Comparison of ENCODE assay signal across 13 cellular contexts in the genomic region with DNA sequence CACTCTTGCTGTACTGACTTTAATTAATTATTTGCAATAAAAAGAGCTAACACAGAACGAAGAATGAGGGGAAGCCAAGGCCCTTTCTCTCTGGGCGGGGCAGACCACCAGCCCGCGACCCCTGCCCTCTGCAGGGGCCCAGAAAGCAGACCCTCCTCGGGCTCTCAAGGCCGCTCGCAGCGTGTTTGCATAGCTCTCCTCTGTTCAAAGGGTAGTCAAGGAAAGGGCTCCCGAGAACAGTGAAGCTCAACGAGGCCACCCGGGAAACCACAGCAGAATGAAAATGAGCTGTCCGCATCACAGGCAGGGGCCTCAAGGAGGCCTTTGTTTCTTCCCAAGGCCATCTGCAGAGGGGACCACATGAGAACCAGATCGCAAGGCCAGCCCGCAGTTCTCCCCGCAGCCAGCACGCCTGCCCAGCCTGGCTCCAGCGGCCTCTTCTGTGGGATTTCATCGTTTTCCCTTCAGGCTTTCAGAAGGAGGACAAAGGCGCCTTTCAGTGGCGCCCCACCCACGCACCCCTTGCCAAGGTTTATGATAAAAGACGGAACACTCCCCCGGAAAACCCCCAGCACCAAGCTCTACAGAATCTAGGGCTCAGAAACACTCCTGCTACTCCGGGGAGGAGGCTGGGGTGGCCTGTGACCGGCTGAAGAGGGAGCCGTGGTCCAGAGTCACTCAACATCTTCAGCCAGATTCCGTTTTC. TPM values are rescaled to one million over a fixed set of nuclear protein-coding genes. Genes with fewer than 3 reads are reported as not detected.
DNase-seq lines count a peak whose midpoint lies in the region; TF ChIP-seq lines count a peak whose summit lies in the region.
"Had no signal": no experiment of that assay in that cellular context is flagged by ENCODE, and none has a peak within 500 bp of the region (broad histone marks: within the 10 kb centered on the region; RNA-seq: fewer than 3 reads in every experiment).

No MANE protein-coding gene starts in this region.

- no peaks in the 10 kb centered on the region for H3K27me3 ChIP-seq in skeletal muscle tissue (ENCODE audit: control insufficient read depth in 3 of 3, insufficient read depth in 3 of 3, low read length in 3 of 3)

- H3K27ac ChIP-seq in HEK293 (ENCODE audit: extremely low read depth, low read depth, low read length) (no peak overlapping the region), cingulate gyrus (ENCODE audit: low read depth, low read length) (peak overlapping the region; percentile 98), skeletal muscle tissue (ENCODE audit: low read depth, low read length) (peak overlapping the region; percentile 23)

- TF ChIP-seq CTCF in HEK293 (tag by site-specific recombination; IDR thresholded peaks at IDR 0.05) = no peak

- H3K9ac ChIP-seq in skeletal muscle tissue (ENCODE audit: low read depth in 1 of 3, low read length in 3 of 3) = peak overlapping the region in 2 of 3 donors; percentile 11 to 54

- peaks cover 7% of the 10 kb centered on the region for H3K4me1 ChIP-seq in HEK293 (ENCODE audit: control insufficient read depth, insufficient read depth, low read length)
- peaks cover 31 to 55% (median 52%) of the 10 kb centered on the region in 3 donors for H3K4me1 ChIP-seq in skeletal muscle tissue (ENCODE audit: control insufficient read depth in 3 of 3, insufficient read depth in 3 of 3, low read length in 3 of 3)

- POLR2A ChIA-PET in HEK293 (lab: Yijun Ruan, JAX) = no interaction called here

- CTCF ChIA-PET in HEK293 (lab: Yijun Ruan, JAX) = no interaction called here

- peak; percentile 64 for DNase-seq in left kidney (ENCODE audit: low read depth, low spot score)
- no peak for DNase-seq in GF-D8 (lab: John Stamatoyannopoulos, UW)
- no peak for DNase-seq in NCI-H1436 treated with DMSO at 0.1 percent for 48 hours (lab: John Stamatoyannopoulos, UW)
- DNase-seq in NCI-H2081 treated with DMSO at 0.1 percent for 48 hours (lab: John Stamatoyannopoulos, UW) = no peak
- DNase-seq in activated CD8-positive, alpha-beta memory T cell treated with anti-CD3 and anti-CD28 coated beads, Interleukin-2, amount 50 U/mL, for 4 hours = no peak
- DNase-seq: activated CD8-positive, alpha-beta memory T cell treated with anti-CD3 and anti-CD28 coated beads, Interleukin-2, amount 50 U/mL, for 48 hours; CD4-positive, CD25-positive, alpha-beta regulatory T cell; effector memory CD8-positive, alpha-beta T cell; MV-4-11; naive thymus-derived CD8-positive, alpha-beta T cell had no signal

- peaks cover 0 to 3% of the 10 kb centered on the region in 2 experiments; a peak in 1 of 3 replicates for H3K36me3 ChIP-seq in HEK293 (ENCODE audit: control insufficient read depth in 2 of 2, insufficient read depth in 1 of 2, low read length in 2 of 2)
- H3K36me3 ChIP-seq in skeletal muscle tissue (ENCODE audit: control insufficient read depth in 3 of 3, insufficient read depth in 3 of 3, low read length in 3 of 3) = peaks cover 11 to 15% (median 13%) of the 10 kb centered on the region in 3 donors

- no peaks in the 10 kb centered on the region for H3K9me3 ChIP-seq in HEK293 (ENCODE audit: control insufficient read depth, insufficient read depth, low read depth, low read length)
- no peaks in the 10 kb centered on the region for H3K9me3 ChIP-seq in skeletal muscle tissue (ENCODE audit: control insufficient read depth in 3 of 3, low read length in 3 of 3)

- H3K4me3 ChIP-seq in HEK293 (ENCODE audit: low read depth, low read length) (no peak overlapping the region), skeletal muscle tissue (ENCODE audit: low read length in 3 of 3) (peak overlapping the region in 1 of 3 donors; percentile 32)

TF ChIP-seq in HEK293, 187 proteins besides CTCF, POLR2A, EP300 and RAD21:
- TF ChIP-seq ZFHX2 (tag by site-specific recombination; conservative IDR thresholded peaks at IDR 0.05) (peak; percentile 68), ZNF610 (tag by site-specific recombination; IDR thresholded peaks at IDR 0.05; ENCODE audit: borderline replicate concordance) (no peak), EGR2 (tag by site-specific recombination; IDR thresholded peaks at IDR 0.05; ENCODE audit: low read depth) (peak; percentile 76)

RNA-seq across cellular contexts. Expression of gene ACSS1, which starts 25.3 kb away (rescaled TPM):
- 8.9 TPM for total RNA-seq in skeletal muscle tissue

RNA-seq across cellular contexts. Expression of gene APMAP, which starts 40.1 kb away (rescaled TPM):
- total RNA-seq in skeletal muscle tissue = 41.2 TPM

RNA-seq across cellular contexts. Expression of gene VSX1, which starts 49.3 kb away (rescaled TPM):
- total RNA-seq in skeletal muscle tissue = not detected
- total RNA-seq: CD4-positive, CD25-positive, alpha-beta regulatory T cell; naive thymus-derived CD8-positive, alpha-beta T cell had no signal
